Comparison of ENCODE assay signal across 1 cellular context in genomic region chr1:234619794-234620247, GRCh38.
TF ChIP-seq lines count a peak whose summit lies in the region.

No MANE protein-coding gene starts in this region.

TF ChIP-seq in GM12878, 131 proteins besides CTCF, POLR2A, EP300 and RAD21 (continued from another document):
- TF ChIP-seq ZNF687 (IDR thresholded peaks at IDR 0.05) = no peak
- TF ChIP-seq, protein P1, sequence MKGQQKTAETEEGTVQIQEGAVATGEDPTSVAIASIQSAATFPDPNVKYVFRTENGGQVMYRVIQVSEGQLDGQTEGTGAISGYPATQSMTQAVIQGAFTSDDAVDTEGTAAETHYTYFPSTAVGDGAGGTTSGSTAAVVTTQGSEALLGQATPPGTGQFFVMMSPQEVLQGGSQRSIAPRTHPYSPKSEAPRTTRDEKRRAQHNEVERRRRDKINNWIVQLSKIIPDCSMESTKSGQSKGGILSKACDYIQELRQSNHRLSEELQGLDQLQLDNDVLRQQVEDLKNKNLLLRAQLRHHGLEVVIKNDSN (IDR thresholded peaks at IDR 0.05; ENCODE audit: borderline replicate concordance, extremely low read length, insufficient read depth, low read depth, low read length) = no peak
- no peak for TF ChIP-seq NR2C2 (IDR thresholded peaks at IDR 0.05; ENCODE audit: borderline replicate concordance, control insufficient read depth, insufficient read length, low read depth)
- TF ChIP-seq CEBPB (IDR thresholded peaks at IDR 0.05; ENCODE audit: borderline replicate concordance in 1 of 2, low read depth in 2 of 2, low read length in 2 of 2) = no peak
- no peak for TF ChIP-seq EED (IDR thresholded peaks at IDR 0.05; ENCODE audit: low read depth)
- no peak for TF ChIP-seq SUZ12 (IDR thresholded peaks at IDR 0.05; ENCODE audit: unreplicated experiment)
- TF ChIP-seq RELB (IDR thresholded peaks at IDR 0.05; ENCODE audit: low read depth) = no peak
- TF ChIP-seq CBX5 (IDR thresholded peaks at IDR 0.05; ENCODE audit: low read depth) = no peak
- no peak for TF ChIP-seq STAT3 (IDR thresholded peaks at IDR 0.05; ENCODE audit: low read depth, low read length)
- no peak for TF ChIP-seq MXI1 (IDR thresholded peaks at IDR 0.05; ENCODE audit: low read depth, low read length)
- TF ChIP-seq, protein P2, sequence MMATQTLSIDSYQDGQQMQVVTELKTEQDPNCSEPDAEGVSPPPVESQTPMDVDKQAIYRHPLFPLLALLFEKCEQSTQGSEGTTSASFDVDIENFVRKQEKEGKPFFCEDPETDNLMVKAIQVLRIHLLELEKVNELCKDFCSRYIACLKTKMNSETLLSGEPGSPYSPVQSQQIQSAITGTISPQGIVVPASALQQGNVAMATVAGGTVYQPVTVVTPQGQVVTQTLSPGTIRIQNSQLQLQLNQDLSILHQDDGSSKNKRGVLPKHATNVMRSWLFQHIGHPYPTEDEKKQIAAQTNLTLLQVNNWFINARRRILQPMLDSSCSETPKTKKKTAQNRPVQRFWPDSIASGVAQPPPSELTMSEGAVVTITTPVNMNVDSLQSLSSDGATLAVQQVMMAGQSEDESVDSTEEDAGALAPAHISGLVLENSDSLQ (IDR thresholded peaks at IDR 0.05) = no peak
- TF ChIP-seq NFYA (IDR thresholded peaks at IDR 0.05; ENCODE audit: borderline replicate concordance, low read depth, low read length) = no peak
TF ChIP-seq in GM12878: peak in this region for 0.
